In the genomic region with DNA sequence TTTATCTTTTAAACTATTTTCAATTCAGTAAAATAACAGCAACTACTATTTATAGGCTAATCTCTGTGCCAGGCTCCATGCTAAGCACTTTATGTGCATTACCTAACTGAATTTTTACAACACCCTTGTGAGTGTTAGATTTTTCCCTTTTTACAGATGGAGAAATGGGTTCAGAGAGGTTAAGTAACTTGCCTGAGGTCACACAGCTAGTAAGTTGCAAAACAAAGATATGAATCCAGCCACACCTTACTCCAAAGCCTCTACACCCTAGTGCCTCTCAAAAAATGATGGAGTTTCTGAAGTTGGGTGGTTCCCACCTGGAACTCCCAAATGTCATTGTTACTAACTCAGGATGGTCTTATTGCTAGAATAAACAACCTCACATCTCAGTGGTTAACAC, we compare ENCODE assay signal across 1 cellular context.
TF ChIP-seq lines count a peak whose summit lies in the region.

No MANE protein-coding gene starts in this region.

TF ChIP-seq in GM12878, 131 proteins besides CTCF, POLR2A, EP300 and RAD21 (continued from another document):
- TF ChIP-seq NFYA (IDR thresholded peaks at IDR 0.05; ENCODE audit: borderline replicate concordance, low read depth, low read length) (no peak), RUNX3 (IDR thresholded peaks at IDR 0.05; ENCODE audit: low read length) (no peak), CHD1 (IDR thresholded peaks at IDR 0.05; ENCODE audit: low read depth, low read length) (no peak), JUNB (IDR thresholded peaks at IDR 0.05) (no peak), STAT3 (IDR thresholded peaks at IDR 0.05; ENCODE audit: low read depth, low read length) (no peak), SREBF2 (IDR thresholded peaks at IDR 0.05; ENCODE audit: low read length) (no peak), SMARCA5 (IDR thresholded peaks at IDR 0.05) (peak; percentile 23; the same call in 1 of the 2 replicates), KDM1A (IDR thresholded peaks at IDR 0.05; ENCODE audit: borderline replicate concordance) (peak; percentile 62; the same call in 1 of the 2 replicates), SRF (IDR thresholded peaks at IDR 0.05; ENCODE audit: low read depth in 2 of 2, low read length in 2 of 2) (no peak), CEBPB (IDR thresholded peaks at IDR 0.05; ENCODE audit: borderline replicate concordance in 1 of 2, low read depth in 2 of 2, low read length in 2 of 2) (no peak), ZNF622 (IDR thresholded peaks at IDR 0.05) (no peak)
- TF ChIP-seq, protein P1, sequence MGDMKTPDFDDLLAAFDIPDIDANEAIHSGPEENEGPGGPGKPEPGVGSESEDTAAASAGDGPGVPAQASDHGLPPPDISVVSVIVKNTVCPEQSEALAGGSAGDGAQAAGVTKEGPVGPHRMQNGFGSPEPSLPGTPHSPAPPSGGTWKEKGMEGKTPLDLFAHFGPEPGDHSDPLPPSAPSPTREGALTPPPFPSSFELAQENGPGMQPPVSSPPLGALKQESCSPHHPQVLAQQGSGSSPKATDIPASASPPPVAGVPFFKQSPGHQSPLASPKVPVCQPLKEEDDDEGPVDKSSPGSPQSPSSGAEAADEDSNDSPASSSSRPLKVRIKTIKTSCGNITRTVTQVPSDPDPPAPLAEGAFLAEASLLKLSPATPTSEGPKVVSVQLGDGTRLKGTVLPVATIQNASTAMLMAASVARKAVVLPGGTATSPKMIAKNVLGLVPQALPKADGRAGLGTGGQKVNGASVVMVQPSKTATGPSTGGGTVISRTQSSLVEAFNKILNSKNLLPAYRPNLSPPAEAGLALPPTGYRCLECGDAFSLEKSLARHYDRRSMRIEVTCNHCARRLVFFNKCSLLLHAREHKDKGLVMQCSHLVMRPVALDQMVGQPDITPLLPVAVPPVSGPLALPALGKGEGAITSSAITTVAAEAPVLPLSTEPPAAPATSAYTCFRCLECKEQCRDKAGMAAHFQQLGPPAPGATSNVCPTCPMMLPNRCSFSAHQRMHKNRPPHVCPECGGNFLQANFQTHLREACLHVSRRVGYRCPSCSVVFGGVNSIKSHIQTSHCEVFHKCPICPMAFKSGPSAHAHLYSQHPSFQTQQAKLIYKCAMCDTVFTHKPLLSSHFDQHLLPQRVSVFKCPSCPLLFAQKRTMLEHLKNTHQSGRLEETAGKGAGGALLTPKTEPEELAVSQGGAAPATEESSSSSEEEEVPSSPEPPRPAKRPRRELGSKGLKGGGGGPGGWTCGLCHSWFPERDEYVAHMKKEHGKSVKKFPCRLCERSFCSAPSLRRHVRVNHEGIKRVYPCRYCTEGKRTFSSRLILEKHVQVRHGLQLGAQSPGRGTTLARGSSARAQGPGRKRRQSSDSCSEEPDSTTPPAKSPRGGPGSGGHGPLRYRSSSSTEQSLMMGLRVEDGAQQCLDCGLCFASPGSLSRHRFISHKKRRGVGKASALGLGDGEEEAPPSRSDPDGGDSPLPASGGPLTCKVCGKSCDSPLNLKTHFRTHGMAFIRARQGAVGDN (IDR thresholded peaks at IDR 0.05), result no peak
- TF ChIP-seq, protein P2, sequence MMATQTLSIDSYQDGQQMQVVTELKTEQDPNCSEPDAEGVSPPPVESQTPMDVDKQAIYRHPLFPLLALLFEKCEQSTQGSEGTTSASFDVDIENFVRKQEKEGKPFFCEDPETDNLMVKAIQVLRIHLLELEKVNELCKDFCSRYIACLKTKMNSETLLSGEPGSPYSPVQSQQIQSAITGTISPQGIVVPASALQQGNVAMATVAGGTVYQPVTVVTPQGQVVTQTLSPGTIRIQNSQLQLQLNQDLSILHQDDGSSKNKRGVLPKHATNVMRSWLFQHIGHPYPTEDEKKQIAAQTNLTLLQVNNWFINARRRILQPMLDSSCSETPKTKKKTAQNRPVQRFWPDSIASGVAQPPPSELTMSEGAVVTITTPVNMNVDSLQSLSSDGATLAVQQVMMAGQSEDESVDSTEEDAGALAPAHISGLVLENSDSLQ (IDR thresholded peaks at IDR 0.05), result no peak
- TF ChIP-seq, protein P3, sequence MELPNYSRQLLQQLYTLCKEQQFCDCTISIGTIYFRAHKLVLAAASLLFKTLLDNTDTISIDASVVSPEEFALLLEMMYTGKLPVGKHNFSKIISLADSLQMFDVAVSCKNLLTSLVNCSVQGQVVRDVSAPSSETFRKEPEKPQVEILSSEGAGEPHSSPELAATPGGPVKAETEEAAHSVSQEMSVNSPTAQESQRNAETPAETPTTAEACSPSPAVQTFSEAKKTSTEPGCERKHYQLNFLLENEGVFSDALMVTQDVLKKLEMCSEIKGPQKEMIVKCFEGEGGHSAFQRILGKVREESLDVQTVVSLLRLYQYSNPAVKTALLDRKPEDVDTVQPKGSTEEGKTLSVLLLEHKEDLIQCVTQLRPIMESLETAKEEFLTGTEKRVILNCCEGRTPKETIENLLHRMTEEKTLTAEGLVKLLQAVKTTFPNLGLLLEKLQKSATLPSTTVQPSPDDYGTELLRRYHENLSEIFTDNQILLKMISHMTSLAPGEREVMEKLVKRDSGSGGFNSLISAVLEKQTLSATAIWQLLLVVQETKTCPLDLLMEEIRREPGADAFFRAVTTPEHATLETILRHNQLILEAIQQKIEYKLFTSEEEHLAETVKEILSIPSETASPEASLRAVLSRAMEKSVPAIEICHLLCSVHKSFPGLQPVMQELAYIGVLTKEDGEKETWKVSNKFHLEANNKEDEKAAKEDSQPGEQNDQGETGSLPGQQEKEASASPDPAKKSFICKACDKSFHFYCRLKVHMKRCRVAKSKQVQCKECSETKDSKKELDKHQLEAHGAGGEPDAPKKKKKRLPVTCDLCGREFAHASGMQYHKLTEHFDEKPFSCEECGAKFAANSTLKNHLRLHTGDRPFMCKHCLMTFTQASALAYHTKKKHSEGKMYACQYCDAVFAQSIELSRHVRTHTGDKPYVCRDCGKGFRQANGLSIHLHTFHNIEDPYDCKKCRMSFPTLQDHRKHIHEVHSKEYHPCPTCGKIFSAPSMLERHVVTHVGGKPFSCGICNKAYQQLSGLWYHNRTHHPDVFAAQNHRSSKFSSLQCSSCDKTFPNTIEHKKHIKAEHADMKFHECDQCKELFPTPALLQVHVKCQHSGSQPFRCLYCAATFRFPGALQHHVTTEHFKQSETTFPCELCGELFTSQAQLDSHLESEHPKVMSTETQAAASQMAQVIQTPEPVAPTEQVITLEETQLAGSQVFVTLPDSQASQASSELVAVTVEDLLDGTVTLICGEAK (IDR thresholded peaks at IDR 0.05; ENCODE audit: borderline replicate concordance), result no peak
